In the genomic region with DNA sequence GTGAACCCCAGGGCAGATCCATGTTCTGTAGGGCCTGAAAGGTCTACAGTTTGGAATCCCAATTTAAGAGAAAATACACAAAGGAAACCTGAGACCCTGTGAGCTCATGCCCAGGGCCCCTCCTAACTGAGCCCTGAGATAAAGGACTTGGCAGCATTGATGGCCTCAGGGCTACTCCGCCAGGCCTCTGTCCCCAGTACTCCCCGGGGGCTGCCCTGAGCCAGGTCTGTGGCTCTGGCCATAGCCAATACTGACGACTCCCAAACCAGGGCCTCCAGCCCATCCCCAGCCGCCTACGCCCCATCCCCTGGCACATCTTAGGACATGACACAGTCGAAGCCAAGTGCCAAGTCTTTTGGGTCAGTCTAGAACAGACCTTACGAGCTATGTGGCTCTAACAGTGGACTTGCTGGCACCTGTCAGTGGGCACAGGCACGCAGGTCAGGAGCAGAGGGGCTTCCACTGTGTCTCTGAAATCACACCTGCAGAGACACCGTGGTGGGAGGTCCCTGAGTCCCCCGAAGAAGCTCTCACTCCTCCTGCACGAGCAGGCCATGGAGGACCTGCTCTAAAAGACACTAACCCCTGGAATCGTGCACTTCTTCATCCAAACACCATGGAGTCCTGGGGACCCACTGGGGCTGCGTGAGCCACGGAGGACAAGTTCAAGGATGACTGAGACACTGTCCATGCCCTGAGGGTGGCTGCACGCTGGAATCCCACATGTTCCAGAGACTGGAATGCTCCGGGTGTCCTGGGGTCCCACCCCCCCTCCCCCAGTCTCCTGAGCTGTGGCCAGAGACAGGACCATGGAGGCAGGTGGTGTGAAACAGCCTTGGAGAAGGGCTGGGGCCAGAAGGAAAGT, we compare ENCODE assay signal across 40 cellular contexts. TPM values are rescaled to one million over a fixed set of nuclear protein-coding genes. Genes with fewer than 3 reads are reported as not detected.
"Had no signal": no experiment of that assay in that cellular context is flagged by ENCODE, and none has a peak within 500 bp of the region (broad histone marks: within the 10 kb centered on the region; RNA-seq: fewer than 3 reads in every experiment).

No MANE protein-coding gene starts in this region.

- H3K36me3 ChIP-seq: esophagus squamous epithelium, neutrophil, right lobe of liver had no signal

- DNase-seq: activated CD4-positive, alpha-beta memory T cell treated with anti-CD3 and anti-CD28 coated beads for 36 hours; activated CD4-positive, alpha-beta T cell treated with anti-CD3 and anti-CD28 coated beads, Interleukin-2, amount 10 ng/mL, durations not matched to agents 24 days and 14 days; activated CD4-positive, CD25-positive, alpha-beta regulatory T cell treated with anti-CD3 and anti-CD28 coated beads, Interleukin-2, amount 50 U/mL, for 72 hours; activated CD8-positive, alpha-beta memory T cell treated with anti-CD3 and anti-CD28 coated beads, Interleukin-2, amount 50 U/mL, for 4 hours; activated effector memory CD4-positive, alpha-beta T cell treated with anti-CD3 and anti-CD28 coated beads, Interleukin-2, amount 50 U/mL, for 16 hours; activated naive CD4-positive, alpha-beta T cell treated with anti-CD3 and anti-CD28 coated beads, Interleukin-2, amount 10 ng/mL, durations not matched to agents 7 days and 5 days; activated naive CD8-positive, alpha-beta T cell treated with anti-CD3 and anti-CD28 coated beads, Interleukin-2, amount 10 ng/mL, durations not matched to agents 7 days and 5 days; activated T-cell treated with anti-CD3 and anti-CD28 coated beads, Interleukin-2, amount 50 U/mL, for 1 hour; amniotic stem cell; central memory CD4-positive, alpha-beta T cell; effector CD4-positive, alpha-beta T cell; esophagus squamous epithelium; left ventricle myocardium superior; right lobe of liver; stimulated activated CD4-positive, alpha-beta T cell treated with anti-CD3 and anti-CD28 coated beads, Interleukin-2, amount 100 ng/mL, for 48 hours; stimulated activated naive CD4-positive, alpha-beta T cell treated with Interleukin-2 at 50 U/mL for 16 hours; T-helper 9 cell had no signal

- H3K4me3 Mint-ChIP-seq: activated CD4-positive, alpha-beta memory T cell treated with anti-CD3 and anti-CD28 coated beads for 36 hours; activated CD4-positive, alpha-beta T cell treated with anti-CD3 and anti-CD28 coated beads, Interleukin-2, amount 10 ng/mL, durations not matched to agents 24 days and 14 days; activated naive CD4-positive, alpha-beta T cell treated with anti-CD3 and anti-CD28 coated beads, Interleukin-2, amount 10 ng/mL, durations not matched to agents 7 days and 5 days; activated naive CD8-positive, alpha-beta T cell treated with anti-CD3 and anti-CD28 coated beads, Interleukin-2, amount 10 ng/mL, durations not matched to agents 7 days and 5 days; activated T-helper 1 cell treated with anti-CD3 and anti-CD28 coated beads, Interleukin-12 subunit alpha, Interleukin-12 subunit beta, Interleukin-2, Interleukin-4 antibody, amounts not matched to agents 30 ng/mL and 10 ng/mL and 1 ng/mL, durations not matched to agents 14 hours and 24 hours and 36 hours; dendritic cell treated with granulocyte-macrophage colony-stimulating factor and Interleukin-4, amounts not matched to agents 40 ng/mL and 50 ng/mL, for 4 days; natural killer cell treated with Interleukin-12 subunit alpha and Interleukin-12 subunit beta and Interleukin-15 and Interleukin-18, amount 100 ng/mL, for 72 hours had no signal

- H3K4me1 Mint-ChIP-seq: activated CD4-positive, alpha-beta T cell treated with anti-CD3 and anti-CD28 coated beads, Interleukin-2, amount 10 ng/mL, durations not matched to agents 24 days and 14 days; activated naive CD4-positive, alpha-beta T cell treated with anti-CD3 and anti-CD28 coated beads, Interleukin-2, amount 10 ng/mL, durations not matched to agents 7 days and 5 days had no signal

- H3K4me1 ChIP-seq: right lobe of liver had no signal

- H3K36me3 Mint-ChIP-seq: activated CD4-positive, alpha-beta memory T cell treated with anti-CD3 and anti-CD28 coated beads for 36 hours; activated naive CD4-positive, alpha-beta T cell treated with anti-CD3 and anti-CD28 coated beads, Interleukin-2, amount 10 ng/mL, durations not matched to agents 7 days and 5 days; activated naive CD8-positive, alpha-beta T cell treated with anti-CD3 and anti-CD28 coated beads, Interleukin-2, amount 10 ng/mL, durations not matched to agents 7 days and 5 days; natural killer cell treated with Interleukin-12 subunit alpha and Interleukin-12 subunit beta and Interleukin-15 and Interleukin-18, amount 100 ng/mL, for 72 hours had no signal

- H3K27ac Mint-ChIP-seq: activated CD4-positive, alpha-beta memory T cell treated with anti-CD3 and anti-CD28 coated beads for 36 hours; activated CD4-positive, alpha-beta T cell treated with anti-CD3 and anti-CD28 coated beads, Interleukin-2, amount 10 ng/mL, durations not matched to agents 24 days and 14 days; activated naive CD4-positive, alpha-beta T cell treated with anti-CD3 and anti-CD28 coated beads, Interleukin-2, amount 10 ng/mL, durations not matched to agents 7 days and 5 days; activated naive CD8-positive, alpha-beta T cell treated with anti-CD3 and anti-CD28 coated beads, Interleukin-2, amount 10 ng/mL, durations not matched to agents 7 days and 5 days; activated T-helper 1 cell treated with anti-CD3 and anti-CD28 coated beads, Interleukin-12 subunit alpha, Interleukin-12 subunit beta, Interleukin-2, Interleukin-4 antibody, amounts not matched to agents 30 ng/mL and 10 ng/mL and 1 ng/mL, durations not matched to agents 14 hours and 24 hours and 36 hours; dendritic cell treated with granulocyte-macrophage colony-stimulating factor and Interleukin-4, amounts not matched to agents 40 ng/mL and 50 ng/mL, for 4 days; natural killer cell treated with Interleukin-12 subunit alpha and Interleukin-12 subunit beta and Interleukin-15 and Interleukin-18, amount 100 ng/mL, for 72 hours; progenitor cell of endocrine pancreas had no signal

- FAIRE-seq: endometrium, frontal cortex, islet of Langerhans, TTC549 had no signal

- H3K9me3 ChIP-seq: esophagus squamous epithelium, mucosa of descending colon, neutrophil, right lobe of liver had no signal

- H3K27ac ChIP-seq: epithelial cell of prostate, esophagus squamous epithelium, neutrophil, right lobe of liver, tibial nerve, VCaP had no signal

- H3K4me3 ChIP-seq: esophagus squamous epithelium, mucosa of descending colon, right lobe of liver, tibial nerve had no signal

- ATAC-seq: left ventricle myocardium superior, right lobe of liver had no signal

RNA-seq across cellular contexts. Expression of gene BARHL1, which starts 40.2 kb away (rescaled TPM):
- total RNA-seq: activated CD4-positive, alpha-beta memory T cell treated with anti-CD3 and anti-CD28 coated beads for 36 hours; activated CD4-positive, alpha-beta T cell treated with anti-CD3 and anti-CD28 coated beads, Interleukin-2, amount 10 ng/mL, durations not matched to agents 24 days and 14 days; activated CD8-positive, alpha-beta memory T cell treated with anti-CD3 and anti-CD28 coated beads for 36 hours; activated naive CD8-positive, alpha-beta T cell treated with anti-CD3 and anti-CD28 coated beads, Interleukin-2, amount 10 ng/mL, durations not matched to agents 7 days and 5 days; activated T-helper 1 cell treated with anti-CD3 and anti-CD28 coated beads, Interleukin-12 subunit alpha, Interleukin-12 subunit beta, Interleukin-2, Interleukin-4 antibody, amounts not matched to agents 30 ng/mL and 10 ng/mL and 1 ng/mL, durations not matched to agents 14 hours and 24 hours and 36 hours; esophagus squamous epithelium; frontal cortex; left ventricle myocardium superior; lung microvascular endothelial cell; mesenteric fat pad; mucosa of descending colon; myocyte; natural killer cell treated with Interleukin-12 subunit alpha and Interleukin-12 subunit beta and Interleukin-15 and Interleukin-18, amount 100 ng/mL, for 72 hours; osteocyte; progenitor cell of endocrine pancreas; renal cortical epithelial cell; right lobe of liver; skeletal muscle tissue; T-helper 1 cell treated with Interleukin-12 subunit alpha and Interleukin-12 subunit beta and Interleukin-4 antibody, amounts not matched to agents 30 ng/mL and 1 ng/mL, for 36 hours; temporal lobe; tibial nerve; ureter had no signal
